In the genomic region with DNA sequence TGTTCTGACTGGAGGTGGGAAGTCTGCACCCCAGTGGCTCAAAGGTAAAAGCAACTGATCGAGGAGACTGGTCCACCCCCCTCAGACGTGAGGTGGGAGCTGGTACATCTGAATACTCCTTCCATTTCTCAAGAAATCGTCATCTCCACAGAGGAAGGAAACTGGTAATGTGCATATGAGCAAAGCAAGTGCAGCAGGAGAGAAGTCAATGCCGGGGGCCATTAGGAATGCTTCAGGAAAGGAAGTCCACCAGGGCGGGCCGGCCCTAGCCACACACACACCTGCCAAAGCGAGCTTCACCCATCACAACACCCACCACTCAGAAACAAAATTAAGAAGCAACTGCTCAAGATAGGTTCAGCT, we compare ENCODE assay signal across 8 cellular contexts. TPM values are rescaled to one million over a fixed set of nuclear protein-coding genes. Genes with fewer than 3 reads are reported as not detected.
DNase-seq lines count a peak whose midpoint lies in the region; ATAC-seq and TF ChIP-seq lines count a peak whose summit lies in the region.

No MANE protein-coding gene starts in this region.

- H3K9me3 ChIP-seq in CD8-positive, alpha-beta memory T cell (ENCODE audit: low read length) = no peaks in the 10 kb centered on the region
- no peaks in the 10 kb centered on the region for H3K9me3 ChIP-seq in GM23248 (ENCODE audit: low read depth)

- 56 to 63% methylated on average over 7 of the region's 7 CpGs for WGBS in GM23248 (ENCODE audit: low coverage in 1 of 2, low lambda C conversion rate in 2 of 2, missing lambda C conversion rate in 2 of 2), 2 experiments

- H3K4me1 Mint-ChIP-seq in CD8-positive, alpha-beta memory T cell = peaks cover 23 to 30% (median 28%) of the 10 kb centered on the region in 3 donors
- H3K4me1 Mint-ChIP-seq in activated naive CD8-positive, alpha-beta T cell treated with anti-CD3 and anti-CD28 coated beads, Interleukin-2, amount 10 ng/mL, durations not matched to agents 7 days and 5 days = peaks cover 59% of the 10 kb centered on the region
- H3K4me1 Mint-ChIP-seq in osteocyte (ENCODE audit: unreplicated experiment) = peaks cover 30% of the 10 kb centered on the region

- no peaks in the 10 kb centered on the region for H3K36me3 ChIP-seq in CD8-positive, alpha-beta memory T cell (ENCODE audit: insufficient read depth, low read length)
- H3K36me3 ChIP-seq in GM23248 (ENCODE audit: low read depth) = no peaks in the 10 kb centered on the region

- ATAC-seq in activated naive CD8-positive, alpha-beta T cell treated with anti-CD3 and anti-CD28 coated beads, Interleukin-2, amount 10 ng/mL, durations not matched to agents 7 days and 5 days (ENCODE audit: low read depth) = peak; percentile 10
- ATAC-seq in GM21447 (IDR thresholded peaks at IDR 0.05; ENCODE audit: unreplicated experiment) = no peak
- no peak for ATAC-seq in HG03045 (IDR thresholded peaks at IDR 0.05; ENCODE audit: unreplicated experiment)

- H3K79me2 ChIP-seq in GM23248 (ENCODE audit: insufficient read depth) = peaks cover 88% of the 10 kb centered on the region

- peaks cover 0 to 8% (median 0%) of the 10 kb centered on the region in 3 donors for H3K36me3 Mint-ChIP-seq in CD8-positive, alpha-beta memory T cell
- peaks cover 5% of the 10 kb centered on the region for H3K36me3 Mint-ChIP-seq in activated naive CD8-positive, alpha-beta T cell treated with anti-CD3 and anti-CD28 coated beads, Interleukin-2, amount 10 ng/mL, durations not matched to agents 7 days and 5 days
- no peaks in the 10 kb centered on the region for H3K36me3 Mint-ChIP-seq in osteocyte (ENCODE audit: unreplicated experiment)

- H3K27ac ChIP-seq in CD8-positive, alpha-beta memory T cell (ENCODE audit: low read depth, low read length) = peak overlapping the region; percentile 49
- H3K27ac ChIP-seq in GM23248 = peak overlapping the region; percentile 97

- H3K27me3 Mint-ChIP-seq in CD8-positive, alpha-beta memory T cell = peaks cover 0 to 1% of the 10 kb centered on the region in 2 donors
- no peaks in the 10 kb centered on the region for H3K27me3 Mint-ChIP-seq in activated naive CD8-positive, alpha-beta T cell treated with anti-CD3 and anti-CD28 coated beads, Interleukin-2, amount 10 ng/mL, durations not matched to agents 7 days and 5 days
- no peaks in the 10 kb centered on the region for H3K27me3 Mint-ChIP-seq in osteocyte (ENCODE audit: unreplicated experiment)

- peak overlapping the region in 4 of 7 donors; percentile 66 to 86 (median 84) for H3K4me3 Mint-ChIP-seq in CD8-positive, alpha-beta memory T cell
- peak overlapping the region; percentile 85 for H3K4me3 Mint-ChIP-seq in activated naive CD8-positive, alpha-beta T cell treated with anti-CD3 and anti-CD28 coated beads, Interleukin-2, amount 10 ng/mL, durations not matched to agents 7 days and 5 days
- H3K4me3 Mint-ChIP-seq in osteocyte (ENCODE audit: unreplicated experiment) = peak overlapping the region; percentile 36

- CTCF ChIA-PET in CD8-positive, alpha-beta memory T cell (lab: Charles Lee) = interaction anchor here (0.7 to 5.8 kb wide), 13 partner anchors 9 to 110 kb away, joined by 3 to 31 read pairs (median 4); no protein-coding TSS in a partner anchor

- peaks cover 73% of the 10 kb centered on the region for H3F3A ChIP-seq in GM23248 (ENCODE audit: insufficient read depth)

- POLR2A ChIA-PET in CD8-positive, alpha-beta memory T cell (lab: Charles Lee) = interaction anchor here (0.6 to 3.0 kb wide), 10 partner anchors 9 to 39 kb away, joined by 3 to 16 read pairs (median 6); a partner anchor contains a TSS
- POLR2A ChIA-PET in activated naive CD8-positive, alpha-beta T cell treated with anti-CD3 and anti-CD28 coated beads, Interleukin-2, amount 10 ng/mL, durations not matched to agents 7 days and 5 days (lab: Charles Lee) = interaction anchor here (0.6 to 4.7 kb wide), 10 partner anchors 9 to 195 kb away, joined by 3 to 42 read pairs (median 3); a partner anchor contains a TSS

- H3K9me3 Mint-ChIP-seq in CD8-positive, alpha-beta memory T cell = no peaks in the 10 kb centered on the region
- H3K9me3 Mint-ChIP-seq in activated naive CD8-positive, alpha-beta T cell treated with anti-CD3 and anti-CD28 coated beads, Interleukin-2, amount 10 ng/mL, durations not matched to agents 7 days and 5 days = no peaks in the 10 kb centered on the region
- H3K9me3 Mint-ChIP-seq in osteocyte (ENCODE audit: unreplicated experiment) = no peaks in the 10 kb centered on the region

- no peak overlapping the region for H2AFZ ChIP-seq in GM23248

- in situ Hi-C loops in GM23248 (cut with MboI) = no loop called here

- DNase-seq in CD8-positive, alpha-beta memory T cell = no peak
- DNase-seq in GM23248 = no peak
- no peak for DNase-seq in activated naive CD8-positive, alpha-beta T cell treated with anti-CD3 and anti-CD28 coated beads, Interleukin-2, amount 10 ng/mL, durations not matched to agents 7 days and 5 days
- DNase-seq in osteocyte (ENCODE audit: extremely low spot score, unreplicated experiment) = no peak
- no peak for DNase-seq in NOMO-1 treated with DMSO at 0.1 percent for 48 hours (lab: John Stamatoyannopoulos, UW; ENCODE audit: unreplicated experiment)
- no peak for DNase-seq in DMS 273 (lab: John Stamatoyannopoulos, UW; ENCODE audit: unreplicated experiment)

- no peaks in the 10 kb centered on the region for H4K20me1 ChIP-seq in GM23248 (ENCODE audit: insufficient read depth)

- H3K4me3 ChIP-seq in CD8-positive, alpha-beta memory T cell (ENCODE audit: low read length) = peak overlapping the region; percentile 56
- 0 out of 2 replicates have a peak overlapping the region, but pooled peaks have one; percentile 15 for H3K4me3 ChIP-seq in GM23248

- H3K9me2 ChIP-seq in GM23248 (ENCODE audit: insufficient read depth) = no peaks in the 10 kb centered on the region

- H3K27ac Mint-ChIP-seq in CD8-positive, alpha-beta memory T cell = peak overlapping the region in 1 of 8 donors; percentile 95
- H3K27ac Mint-ChIP-seq in activated naive CD8-positive, alpha-beta T cell treated with anti-CD3 and anti-CD28 coated beads, Interleukin-2, amount 10 ng/mL, durations not matched to agents 7 days and 5 days = peak overlapping the region; percentile 96
- no peak overlapping the region for H3K27ac Mint-ChIP-seq in osteocyte (ENCODE audit: unreplicated experiment)

- H3K4me2 ChIP-seq in GM23248 (ENCODE audit: unreplicated experiment) = peak overlapping the region; percentile 65

- H3K4me1 ChIP-seq in CD8-positive, alpha-beta memory T cell (ENCODE audit: insufficient read depth, low read length) = peaks cover 95% of the 10 kb centered on the region
- peaks cover 93% of the 10 kb centered on the region for H3K4me1 ChIP-seq in GM23248 (ENCODE audit: insufficient read depth)

- no peak for TF ChIP-seq CTCF in osteocyte (IDR thresholded peaks at IDR 0.05)

- no peaks in the 10 kb centered on the region for H3K27me3 ChIP-seq in CD8-positive, alpha-beta memory T cell (ENCODE audit: insufficient read depth, low read length, poor library complexity, severe bottlenecking)
- no peaks in the 10 kb centered on the region for H3K27me3 ChIP-seq in GM23248 (replicated peaks; ENCODE audit: insufficient read depth)

- H3K9ac ChIP-seq in GM23248 = peak overlapping the region; percentile 24

RNA-seq across cellular contexts. Expression of a gene that starts 8.5 kb away (rescaled TPM):
- total RNA-seq in CD8-positive, alpha-beta memory T cell = 10 to 100 TPM; 40.1 to 41.1 TPM
- 26.4 TPM for polyA plus RNA-seq in CD8-positive, alpha-beta memory T cell
- 40.5 and 42.0 TPM in 2 replicates for total RNA-seq in GM23248 (2014; rRNA removed; shearing (Covaris generic))
- 11.1 and 13.5 TPM in 2 replicates for polyA plus RNA-seq in GM23248 (2016; fragmentation: Nextera tagmentation; extraction: Ambion mirVana)
- 100 to 1,000 TPM; 123 to 125 TPM for total RNA-seq in activated naive CD8-positive, alpha-beta T cell treated with anti-CD3 and anti-CD28 coated beads, Interleukin-2, amount 10 ng/mL, durations not matched to agents 7 days and 5 days
- total RNA-seq in osteocyte = 65.5 and 69.3 TPM in 2 replicates

RNA-seq across cellular contexts. Expression of a gene that starts 23.3 kb away (rescaled TPM):
- not detected for total RNA-seq in CD8-positive, alpha-beta memory T cell
- not detected for polyA plus RNA-seq in CD8-positive, alpha-beta memory T cell
- total RNA-seq in GM23248 (2014; rRNA removed; shearing (Covaris generic)) = not detected in 2 replicates
- polyA plus RNA-seq in GM23248 (2016; fragmentation: Nextera tagmentation; extraction: Ambion mirVana) = not detected in 2 replicates
- total RNA-seq in activated naive CD8-positive, alpha-beta T cell treated with anti-CD3 and anti-CD28 coated beads, Interleukin-2, amount 10 ng/mL, durations not matched to agents 7 days and 5 days = under 1 TPM in 1 of 2 experiments, not detected in 1; 0.11 TPM
- not detected in 2 replicates for total RNA-seq in osteocyte
